ENCODE assay signal across 1 cellular context in genomic region chr1:1230656-1231399, GRCh38.
TF ChIP-seq lines count a peak whose summit lies in the region.

No MANE protein-coding gene starts in this region.

TF ChIP-seq in HepG2, 621 proteins besides CTCF, POLR2A, EP300 and RAD21 (continues in another document):
- TF ChIP-seq ZBTB20 (CRISPR knock-in tag; IDR thresholded peaks at IDR 0.05; ENCODE audit: borderline replicate concordance, low read depth) (0 out of 2 replicates have a peak, but pooled peaks have one; percentile 13), PRDM15 (CRISPR knock-in tag; IDR thresholded peaks at IDR 0.05) (0 out of 2 replicates have a peak, but pooled peaks have one; percentile 28), ZNF530 (CRISPR knock-in tag; IDR thresholded peaks at IDR 0.05; ENCODE audit: low read depth) (no peak), ZNF800 (CRISPR knock-in tag; IDR thresholded peaks at IDR 0.05) (0 out of 2 replicates have a peak, but pooled peaks have one; percentile 14), ZNF598 (CRISPR knock-in tag; IDR thresholded peaks at IDR 0.05; ENCODE audit: borderline replicate concordance) (no peak), RCOR2 (CRISPR knock-in tag; IDR thresholded peaks at IDR 0.05) (0 out of 2 replicates have a peak, but pooled peaks have one; percentile 52), STAG1 (CRISPR knock-in tag; IDR thresholded peaks at IDR 0.05) (peak; percentile 32), ZNF44 (CRISPR knock-in tag; IDR thresholded peaks at IDR 0.05) (0 out of 2 replicates have a peak, but pooled peaks have one; percentile 67), ATF5 (CRISPR knock-in tag; IDR thresholded peaks at IDR 0.05; ENCODE audit: low read depth) (peak; percentile 15; the same call in 1 of the 2 replicates), ZNF501 (CRISPR knock-in tag; IDR thresholded peaks at IDR 0.05) (peak; percentile 8; the same call in 1 of the 2 replicates), ZNF136 (CRISPR knock-in tag; IDR thresholded peaks at IDR 0.05; ENCODE audit: low read depth) (peak; percentile 41; the same call in 1 of the 2 replicates), ADNP (CRISPR knock-in tag; IDR thresholded peaks at IDR 0.05) (0 out of 2 replicates have a peak, but pooled peaks have one; percentile 10), JARID2 (CRISPR knock-in tag; IDR thresholded peaks at IDR 0.05; ENCODE audit: insufficient replicate concordance) (peak; percentile 50), KLF12 (CRISPR knock-in tag; IDR thresholded peaks at IDR 0.05; ENCODE audit: borderline replicate concordance) (0 out of 2 replicates have a peak, but pooled peaks have one; percentile 31), ZNF740 (CRISPR knock-in tag; IDR thresholded peaks at IDR 0.05) (0 out of 2 replicates have a peak, but pooled peaks have one; percentile 35), BATF2 (CRISPR knock-in tag; IDR thresholded peaks at IDR 0.05) (no peak), ZNF770 (CRISPR knock-in tag; IDR thresholded peaks at IDR 0.05) (peak; percentile 90), BRD4 (CRISPR knock-in tag; IDR thresholded peaks at IDR 0.05) (peak; percentile 23; the same call in 1 of the 2 replicates), NR2F6 (IDR thresholded peaks at IDR 0.05) (no peak), NR2F6 (CRISPR knock-in tag; IDR thresholded peaks at IDR 0.05) (no peak), ZBTB43 (CRISPR knock-in tag; conservative IDR thresholded peaks at IDR 0.05) (peak; percentile 57; the same call in 1 of the 2 replicates), SMAD9 (CRISPR knock-in tag; IDR thresholded peaks at IDR 0.05) (peak; percentile 34; the same call in 1 of the 2 replicates), ZNF407 (CRISPR knock-in tag; IDR thresholded peaks at IDR 0.05; ENCODE audit: not compliant biosample characterization) (no peak), TP53 (CRISPR knock-in tag; conservative IDR thresholded peaks at IDR 0.05) (0 out of 2 replicates have a peak, but pooled peaks have one; percentile 31), TEF (CRISPR knock-in tag; IDR thresholded peaks at IDR 0.05) (no peak)
